Comparison of ENCODE assay signal across 9 cellular contexts in the genomic region with DNA sequence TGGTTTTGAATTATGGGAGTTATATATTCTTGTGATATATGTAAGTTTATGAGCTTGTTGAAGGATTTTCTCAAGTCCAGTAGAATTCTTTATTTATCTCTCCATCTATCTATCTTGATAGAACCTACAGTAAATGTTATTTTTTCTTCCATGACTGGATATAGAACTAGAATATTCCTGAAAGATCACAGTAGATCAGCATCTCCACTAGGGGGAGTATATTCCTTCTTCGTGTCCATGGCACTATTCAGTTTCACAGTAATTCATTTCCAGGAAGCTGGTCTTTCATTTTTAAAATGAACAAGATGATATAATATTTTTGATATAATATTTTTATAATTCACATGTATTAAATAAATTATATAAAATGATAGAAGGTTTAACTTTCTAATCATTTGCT. TPM values are rescaled to one million over a fixed set of nuclear protein-coding genes. Genes with fewer than 3 reads are reported as not detected.
A peak's percentile ranks its signal among the peaks of the same experiment; 100 is the strongest.
DNase-seq lines count a peak whose midpoint lies in the region; ATAC-seq and TF ChIP-seq lines count a peak whose summit lies in the region.
"Had no signal": no experiment of that assay in that cellular context is flagged by ENCODE, and none has a peak within 500 bp of the region (broad histone marks: within the 10 kb centered on the region; RNA-seq: fewer than 3 reads in every experiment).

No MANE protein-coding gene starts in this region.

- TF ChIP-seq CTCF in Caco-2 (IDR thresholded peaks at IDR 0.05; ENCODE audit: insufficient read depth in 1 of 2, low read depth in 1 of 2, low read length in 1 of 2, severe bottlenecking in 1 of 2, unreplicated experiment in 1 of 2) (peak; percentile 39 to 62), LNCaP clone FGC (IDR thresholded peaks at IDR 0.05; ENCODE audit: control insufficient read depth, extremely low read depth, insufficient read depth) (peak; percentile 53)

- no peak overlapping the region for H3K4me3 Mint-ChIP-seq in Caco-2 (ENCODE audit: unreplicated experiment)

- ATAC-seq in HG03457 (IDR thresholded peaks at IDR 0.05; ENCODE audit: unreplicated experiment): no peak
- ATAC-seq in left cardiac atrium: no peak
- ATAC-seq in GM21367 (IDR thresholded peaks at IDR 0.05; ENCODE audit: unreplicated experiment): no peak

- no peaks in the 10 kb centered on the region for H3K9me3 Mint-ChIP-seq in Caco-2 (ENCODE audit: unreplicated experiment)

- H3K27me3 ChIP-seq in Caco-2 (replicated peaks; ENCODE audit: control insufficient read depth, insufficient read depth, low read length): no peaks in the 10 kb centered on the region

- H3K36me3 ChIP-seq in Caco-2 (ENCODE audit: control insufficient read depth, insufficient read depth, low read length): no peaks in the 10 kb centered on the region

- intact Hi-C loops in Caco-2 (cut with micrococcal nuclease; ENCODE audit: unreplicated experiment) (no loop called here), left cardiac atrium (cut with DNase I) (no loop called here)

- DNase-seq in Caco-2 (peak in 1 of 2 experiments; percentile 30), LNCaP clone FGC (ENCODE audit: low read depth) (peak; percentile 3), SKM-1 (lab: John Stamatoyannopoulos, UW; ENCODE audit: unreplicated experiment) (peak; percentile 53), inferior parietal cortex (ENCODE audit: extremely low spot score) (peak; percentile 25), COLO668 (lab: John Stamatoyannopoulos, UW; ENCODE audit: unreplicated experiment) (no peak), left cardiac atrium (no peak)

- POLR2A ChIA-PET in Caco-2 (lab: Charles Lee): no interaction called here

- H3K4me1 Mint-ChIP-seq in Caco-2 (ENCODE audit: low read depth, unreplicated experiment): no peaks in the 10 kb centered on the region

- H3K4me1 ChIP-seq in Caco-2: no peaks in the 10 kb centered on the region

- H3K4me3 ChIP-seq in Caco-2 (ENCODE audit: low read depth, low read length) (no peak overlapping the region), LNCaP clone FGC (ENCODE audit: low read depth, low read length) (no peak overlapping the region)

- H3K27ac Mint-ChIP-seq in Caco-2 (ENCODE audit: unreplicated experiment): no peak overlapping the region

- CTCF ChIA-PET in Caco-2 (lab: Charles Lee): interaction anchor here (0.6 kb wide), 1 partner anchor 13 kb away, joined by 3 read pairs; no protein-coding TSS in a partner anchor

- peaks cover 2% of the 10 kb centered on the region for H3K27me3 Mint-ChIP-seq in Caco-2 (ENCODE audit: insufficient read depth, unreplicated experiment)

- no peaks in the 10 kb centered on the region for H3K9me3 ChIP-seq in Caco-2

- BruUV-seq in Caco-2 (replicated peaks; lab: Mats Ljungman, UMichigan): no TSS peak

- H3K36me3 Mint-ChIP-seq in Caco-2 (ENCODE audit: insufficient read depth, unreplicated experiment): peaks cover 5% of the 10 kb centered on the region

RNA-seq across cellular contexts. Expression of a gene that starts 18.8 kb away (rescaled TPM):
- total RNA-seq in Caco-2 (2022) (not detected in 2 replicates), left cardiac atrium (not detected)
- total RNA-seq: pulmonary artery endothelial cell had no signal

Comparison
In these comparisons a context has a peak if more than half of its experiments do, and no peak if none do; other contexts are left out.
1. DNase-seq: peak in LNCaP clone FGC (single experiment), SKM-1 (single experiment) and inferior parietal cortex (single experiment); none in COLO668 (single experiment) and left cardiac atrium (single experiment).